17 cellular contexts compared by ENCODE assay signal in genomic region chr1:2522230-2522629, GRCh38. TPM values are rescaled to one million over a fixed set of nuclear protein-coding genes. Genes with fewer than 3 reads are reported as not detected.
"Had no signal": no experiment of that assay in that cellular context is flagged by ENCODE, and none has a peak within 500 bp of the region (broad histone marks: within the 10 kb centered on the region; RNA-seq: fewer than 3 reads in every experiment).

No MANE protein-coding gene starts in this region.

- H3K9me3 ChIP-seq: body of pancreas, lower lobe of right lung had no signal

- H3K27me3 ChIP-seq: body of pancreas had no signal

- H3K4me3 ChIP-seq: body of pancreas, lower lobe of right lung had no signal

- H3K27ac ChIP-seq: body of pancreas, lower lobe of right lung had no signal

- DNase-seq: activated CD4-positive, alpha-beta T cell treated with anti-CD3 and anti-CD28 coated beads, Interleukin-2, amount 50 U/mL, for 48 hours; activated CD8-positive, alpha-beta memory T cell treated with anti-CD3 and anti-CD28 coated beads, Interleukin-2, amount 50 U/mL, for 48 hours; activated effector memory CD4-positive, alpha-beta T cell treated with Interleukin-2 at 50 U/mL for 16 hours; amniotic stem cell; body of pancreas; effector memory CD4-positive, alpha-beta T cell; hippocampal formation; kidney glomerular epithelial cell; lower lobe of right lung; midbrain; nucleus accumbens; right cardiac atrium; SIG-M5; stimulated activated naive CD4-positive, alpha-beta T cell treated with Interleukin-2 at 50 U/mL for 16 hours; trophoblast cell had no signal

- ATAC-seq: activated CD4-positive, CD25-positive, alpha-beta regulatory T cell treated with anti-CD3 and anti-CD28 coated beads, Interleukin-2, amount 50 U/mL, for 24 hours; body of pancreas; lower lobe of right lung; right cardiac atrium had no signal

RNA-seq across cellular contexts. Expression of gene HES5, which starts 7.8 kb away (rescaled TPM):
- total RNA-seq: body of pancreas, epithelial cell of proximal tubule had no signal
